14 cellular contexts compared by ENCODE assay signal in the genomic region with DNA sequence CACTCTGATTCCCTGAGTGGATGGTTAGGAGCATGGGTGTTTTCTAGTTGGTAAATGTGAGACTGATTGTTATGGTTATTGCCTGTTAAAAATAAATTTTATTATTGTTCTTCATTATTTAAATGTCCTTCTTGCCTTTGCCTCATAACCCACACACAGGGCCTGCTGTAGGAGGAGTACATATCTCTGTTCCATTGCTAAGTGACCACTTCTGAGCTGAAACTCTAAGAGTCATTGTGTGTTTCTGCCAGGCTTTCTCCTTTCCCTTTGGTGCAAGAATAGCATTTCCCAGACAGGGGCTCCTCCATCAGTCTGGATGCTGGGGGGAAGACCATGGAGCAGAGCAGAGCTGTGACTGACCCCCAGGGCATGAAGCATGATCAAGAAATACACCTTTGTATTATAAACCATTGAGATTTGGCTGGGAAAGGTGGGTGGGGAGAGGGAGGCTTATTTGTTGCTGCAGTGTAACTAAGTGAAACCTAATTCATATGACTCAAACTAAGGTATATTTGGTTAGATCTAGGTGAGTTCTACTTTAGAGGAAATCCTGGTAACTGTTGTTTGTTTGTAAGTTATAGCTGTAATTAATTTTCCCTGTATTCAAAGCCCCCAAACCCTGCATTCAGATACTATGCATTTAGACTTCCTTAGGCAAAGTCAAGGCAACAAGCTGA.
"Had no signal": no experiment of that assay in that cellular context is flagged by ENCODE, and none has a peak within 500 bp of the region (broad histone marks: within the 10 kb centered on the region; RNA-seq: fewer than 3 reads in every experiment).

No MANE protein-coding gene starts in this region.

- H3K27me3 Mint-ChIP-seq: activated T-cell treated with anti-CD3 and anti-CD28 coated beads, Interleukin-2, amount 50 U/mL, for 24 hours; brain; dendritic cell treated with granulocyte-macrophage colony-stimulating factor and Interleukin-4, amounts not matched to agents 40 ng/mL and 50 ng/mL, for 4 days had no signal

- H3K4me3 Mint-ChIP-seq: activated T-cell treated with anti-CD3 and anti-CD28 coated beads, Interleukin-2, amount 50 U/mL, for 24 hours; brain; dendritic cell treated with granulocyte-macrophage colony-stimulating factor and Interleukin-4, amounts not matched to agents 40 ng/mL and 50 ng/mL, for 4 days; mesothelial cell of epicardium; neural crest cell had no signal

- H3K9me3 Mint-ChIP-seq: activated T-cell treated with anti-CD3 and anti-CD28 coated beads, Interleukin-2, amount 50 U/mL, for 24 hours; brain; dendritic cell treated with granulocyte-macrophage colony-stimulating factor and Interleukin-4, amounts not matched to agents 40 ng/mL and 50 ng/mL, for 4 days; mesothelial cell of epicardium; neural crest cell had no signal

- H3K27ac ChIP-seq: ovary, tibial artery, vagina had no signal

- H3K36me3 Mint-ChIP-seq: brain, mesothelial cell of epicardium had no signal

- H3K4me1 ChIP-seq: tibial artery, vagina had no signal

- ATAC-seq: left ventricle myocardium superior had no signal

- H3K4me3 ChIP-seq: ovary, tibial artery, vagina had no signal

- H3K9me3 ChIP-seq: ovary, tibial artery, vagina had no signal

- DNase-seq: activated T-cell treated with anti-CD3 and anti-CD28 coated beads, Interleukin-2, amount 50 U/mL, for 24 hours; amygdala; cerebellar nuclear complex; hippocampal formation; left ventricle myocardium superior; ovary; stimulated activated CD4-positive, alpha-beta T cell treated with anti-CD3 and anti-CD28 coated beads, Interleukin-2, amount 100 ng/mL, for 48 hours; T-helper 9 cell; tibial artery had no signal

- H3K27me3 ChIP-seq: ovary, tibial artery, vagina had no signal

- H3K4me1 Mint-ChIP-seq: neural crest cell had no signal

- H3K27ac Mint-ChIP-seq: activated T-cell treated with anti-CD3 and anti-CD28 coated beads, Interleukin-2, amount 50 U/mL, for 24 hours; dendritic cell treated with granulocyte-macrophage colony-stimulating factor and Interleukin-4, amounts not matched to agents 40 ng/mL and 50 ng/mL, for 4 days; mesothelial cell of epicardium had no signal

- H3K36me3 ChIP-seq: ovary, tibial artery, vagina had no signal
